ENCODE assay signal across 20 cellular contexts in genomic region chrX:133570549-133570948, GRCh38.
"Had no signal": no experiment of that assay in that cellular context is flagged by ENCODE, and none has a peak within 500 bp of the region (broad histone marks: within the 10 kb centered on the region; RNA-seq: fewer than 3 reads in every experiment).

No MANE protein-coding gene starts in this region.

- H3K36me3 ChIP-seq: brain microvascular endothelial cell, thyroid gland had no signal

- H3K4me1 ChIP-seq: thyroid gland had no signal

- H3K36me3 Mint-ChIP-seq: activated CD8-positive, alpha-beta memory T cell treated with anti-CD3 and anti-CD28 coated beads, Interleukin-2, amount 10 ng/mL, durations not matched to agents 7 days and 5 days; activated naive CD8-positive, alpha-beta T cell; T-cell had no signal

- ATAC-seq: activated CD8-positive, alpha-beta memory T cell treated with anti-CD3 and anti-CD28 coated beads, Interleukin-2, amount 10 ng/mL, durations not matched to agents 7 days and 5 days; left cardiac atrium; T-cell had no signal

- H3K4me3 Mint-ChIP-seq: activated B cell treated with CpG ODN at 0.5 μM for 24 hours; activated CD4-positive, alpha-beta memory T cell treated with anti-CD3 and anti-CD28 coated beads, Interleukin-2, amount 10 ng/mL, durations not matched to agents 7 days and 5 days; activated CD8-positive, alpha-beta memory T cell treated with anti-CD3 and anti-CD28 coated beads, Interleukin-2, amount 10 ng/mL, durations not matched to agents 7 days and 5 days; activated naive CD8-positive, alpha-beta T cell; T-cell had no signal

- H3K9me3 Mint-ChIP-seq: activated B cell treated with CpG ODN at 0.5 μM for 24 hours; activated CD4-positive, alpha-beta memory T cell treated with anti-CD3 and anti-CD28 coated beads, Interleukin-2, amount 10 ng/mL, durations not matched to agents 7 days and 5 days had no signal

- H3K4me1 Mint-ChIP-seq: activated B cell treated with CpG ODN at 0.5 μM for 24 hours; activated CD4-positive, alpha-beta memory T cell treated with anti-CD3 and anti-CD28 coated beads, Interleukin-2, amount 10 ng/mL, durations not matched to agents 7 days and 5 days; activated CD8-positive, alpha-beta memory T cell treated with anti-CD3 and anti-CD28 coated beads, Interleukin-2, amount 10 ng/mL, durations not matched to agents 7 days and 5 days; T-cell had no signal

- H3K27me3 ChIP-seq: brain microvascular endothelial cell, thyroid gland had no signal

- H3K27ac Mint-ChIP-seq: activated B cell treated with CpG ODN at 0.5 μM for 24 hours; activated CD4-positive, alpha-beta memory T cell treated with anti-CD3 and anti-CD28 coated beads, Interleukin-2, amount 10 ng/mL, durations not matched to agents 7 days and 5 days; activated CD8-positive, alpha-beta memory T cell treated with anti-CD3 and anti-CD28 coated beads, Interleukin-2, amount 10 ng/mL, durations not matched to agents 7 days and 5 days; activated naive CD8-positive, alpha-beta T cell; T-cell had no signal

- H3K4me3 ChIP-seq: lung, thyroid gland had no signal

- H3K9me3 ChIP-seq: thyroid gland had no signal

- H3K27me3 Mint-ChIP-seq: activated B cell treated with CpG ODN at 0.5 μM for 24 hours; activated CD4-positive, alpha-beta memory T cell treated with anti-CD3 and anti-CD28 coated beads, Interleukin-2, amount 10 ng/mL, durations not matched to agents 7 days and 5 days; activated CD8-positive, alpha-beta memory T cell treated with anti-CD3 and anti-CD28 coated beads, Interleukin-2, amount 10 ng/mL, durations not matched to agents 7 days and 5 days; activated naive CD8-positive, alpha-beta T cell had no signal

- FAIRE-seq: urothelium cell line had no signal

- H3K27ac ChIP-seq: brain microvascular endothelial cell, thyroid gland had no signal

- DNase-seq: activated B cell treated with CpG ODN at 0.5 μM for 24 hours; activated CD4-positive, alpha-beta memory T cell treated with anti-CD3 and anti-CD28 coated beads, Interleukin-2, amount 10 ng/mL, durations not matched to agents 7 days and 5 days; activated CD4-positive, alpha-beta T cell treated with anti-CD3 and anti-CD28 coated beads for 48 hours; activated CD8-positive, alpha-beta memory T cell treated with anti-CD3 and anti-CD28 coated beads, Interleukin-2, amount 10 ng/mL, durations not matched to agents 7 days and 5 days; brain microvascular endothelial cell; cortex of kidney; erythroblast; left cardiac atrium; midbrain; occipital lobe; retina; stimulated activated CD4-positive, alpha-beta T cell treated with anti-CD3 and anti-CD28 coated beads, Interleukin-12 subunit alpha, Interleukin-12 subunit beta, amount 100 ng/mL, for 4 hours; stimulated activated CD4-positive, alpha-beta T cell treated with anti-CD3 and anti-CD28 coated beads, Interleukin-1b, Interleukin-23, amount 100 ng/mL, for 48 hours; stimulated activated CD8-positive, alpha-beta memory T cell treated with anti-CD3 and anti-CD28 coated beads, Interleukin-4, amount 100 ng/mL, for 48 hours; stimulated activated naive CD4-positive, alpha-beta T cell; T-cell; thyroid gland had no signal
